Comparison of ENCODE assay signal across 25 cellular contexts in genomic region chr9:1890806-1891205, GRCh38.
"Had no signal": no experiment of that assay in that cellular context is flagged by ENCODE, and none has a peak within 500 bp of the region (broad histone marks: within the 10 kb centered on the region; RNA-seq: fewer than 3 reads in every experiment).

No MANE protein-coding gene starts in this region.

- H3K27me3 Mint-ChIP-seq: memory B cell had no signal

- H3K36me3 Mint-ChIP-seq: immature natural killer cell; memory B cell; natural killer cell; stimulated activated naive B cell treated with anti-CD40 and anti-IgM and Interleukin-4, amounts not matched to agents 10 μg/mL and 1 μg/mL and 100 μg/mL, for 72 hours had no signal

- H3K36me3 ChIP-seq: lower lobe of right lung, ovary, sigmoid colon, spleen, suprapubic skin, transverse colon, upper lobe of right lung, uterus had no signal

- FAIRE-seq: colon, frontal cortex had no signal

- ATAC-seq: left colon; left ventricle myocardium superior; lower lobe of right lung; natural killer cell; psoas muscle; right cardiac atrium; stimulated activated naive B cell treated with anti-CD40 and anti-IgM and Interleukin-4, amounts not matched to agents 10 μg/mL and 1 μg/mL and 100 μg/mL, for 72 hours; upper lobe of right lung had no signal

- DNase-seq: effector CD4-positive, alpha-beta T cell; hypothalamus; immature natural killer cell; islet precursor cell; kidney glomerular epithelial cell; left colon; left ventricle myocardium superior; lower lobe of right lung; natural killer cell; occipital lobe; ovary; psoas muscle; right cardiac atrium; sigmoid colon; spleen; stimulated activated naive B cell treated with anti-CD40 and anti-IgM and Interleukin-4, amounts not matched to agents 10 μg/mL and 1 μg/mL and 100 μg/mL, for 72 hours; transverse colon; upper lobe of right lung; uterus had no signal

- H3K4me1 ChIP-seq: lower lobe of right lung, psoas muscle, sigmoid colon, spleen, suprapubic skin, transverse colon, upper lobe of right lung, uterus had no signal

- H3K4me3 ChIP-seq: dorsolateral prefrontal cortex, lower lobe of right lung, ovary, psoas muscle, sigmoid colon, spleen, suprapubic skin, transverse colon, upper lobe of right lung, uterus had no signal

- H3K27ac Mint-ChIP-seq: immature natural killer cell; memory B cell; natural killer cell; stimulated activated naive B cell treated with anti-CD40 and anti-IgM and Interleukin-4, amounts not matched to agents 10 μg/mL and 1 μg/mL and 100 μg/mL, for 72 hours; stimulated activated naive CD8-positive, alpha-beta T cell treated with anti-CD3 and anti-CD28 coated beads, Interleukin-15, Interleukin-2, amounts not matched to agents 100 ng/mL and 50 ng/mL, for 24 hours had no signal

- H3K27ac ChIP-seq: dorsolateral prefrontal cortex, lower lobe of right lung, ovary, psoas muscle, sigmoid colon, spleen, suprapubic skin, transverse colon, upper lobe of right lung, uterus had no signal

- H3K4me1 Mint-ChIP-seq: immature natural killer cell; memory B cell; natural killer cell; stimulated activated naive B cell treated with anti-CD40 and anti-IgM and Interleukin-4, amounts not matched to agents 10 μg/mL and 1 μg/mL and 100 μg/mL, for 72 hours had no signal

- H3K9me3 ChIP-seq: lower lobe of right lung, ovary, psoas muscle, sigmoid colon, spleen, suprapubic skin, transverse colon, upper lobe of right lung, uterus had no signal

- H3K9me3 Mint-ChIP-seq: memory B cell; natural killer cell; stimulated activated naive CD8-positive, alpha-beta T cell treated with anti-CD3 and anti-CD28 coated beads, Interleukin-15, Interleukin-2, amounts not matched to agents 100 ng/mL and 50 ng/mL, for 24 hours had no signal

- H3K4me3 Mint-ChIP-seq: immature natural killer cell; memory B cell; natural killer cell; stimulated activated naive B cell treated with anti-CD40 and anti-IgM and Interleukin-4, amounts not matched to agents 10 μg/mL and 1 μg/mL and 100 μg/mL, for 72 hours; stimulated activated naive CD8-positive, alpha-beta T cell treated with anti-CD3 and anti-CD28 coated beads, Interleukin-15, Interleukin-2, amounts not matched to agents 100 ng/mL and 50 ng/mL, for 24 hours had no signal

- H3K27me3 ChIP-seq: ovary, sigmoid colon, spleen, transverse colon, upper lobe of right lung, uterus had no signal
